8 cellular contexts compared by ENCODE assay signal in the genomic region with DNA sequence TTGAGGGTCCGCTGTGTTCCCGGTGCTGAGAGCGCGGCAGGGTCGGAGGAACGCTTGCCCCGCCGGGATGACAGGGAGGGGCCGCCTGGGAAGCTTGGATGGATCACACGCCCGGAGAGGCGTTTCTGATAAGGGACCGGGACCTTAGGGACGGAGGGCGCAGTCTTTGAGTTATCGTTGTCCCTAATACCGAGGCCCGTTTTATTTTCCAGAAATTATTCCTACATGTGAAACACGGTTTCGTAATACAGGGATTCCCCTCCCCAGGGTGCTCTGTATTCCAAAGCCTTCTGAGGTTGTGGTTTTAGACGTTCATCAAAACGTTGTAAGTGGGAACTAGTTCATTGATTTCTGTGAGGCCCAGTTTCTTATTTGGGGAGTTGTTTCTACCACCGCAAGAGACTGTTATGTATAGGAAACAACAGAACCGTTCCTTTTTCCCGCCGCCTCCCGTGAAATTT. TPM values are rescaled to one million over a fixed set of nuclear protein-coding genes. Genes with fewer than 3 reads are reported as not detected.
DNase-seq lines count a peak whose midpoint lies in the region; TF ChIP-seq lines count a peak whose summit lies in the region.

No MANE protein-coding gene starts in this region.

- H3K9ac ChIP-seq in rectal smooth muscle tissue (ENCODE audit: low read length) = peak overlapping the region; percentile 88

- TF ChIP-seq CTCF in left ventricle myocardium inferior (IDR thresholded peaks at IDR 0.05; ENCODE audit: borderline replicate concordance) = no peak

- peaks cover 37% of the 10 kb centered on the region for H3K4me1 Mint-ChIP-seq in activated naive CD8-positive, alpha-beta T cell treated with anti-CD3 and anti-CD28 coated beads for 36 hours

- peaks cover 42% of the 10 kb centered on the region for H3K36me3 ChIP-seq in KOPT-K1 (ENCODE audit: insufficient read depth, low read length)
- H3K36me3 ChIP-seq in left ventricle myocardium inferior = peaks cover 37% of the 10 kb centered on the region
- peaks cover 9% of the 10 kb centered on the region for H3K36me3 ChIP-seq in rectal smooth muscle tissue (ENCODE audit: control insufficient read depth, insufficient read depth, low read length)

- H3K27ac ChIP-seq in KOPT-K1 (ENCODE audit: low read depth, low read length, poor library complexity, severe bottlenecking) (peak overlapping the region; percentile 75), left ventricle myocardium inferior (replicated peaks) (peak overlapping the region; percentile 90), rectal smooth muscle tissue (ENCODE audit: low read depth, low read length) (no peak overlapping the region)

- H3K27ac Mint-ChIP-seq in activated naive CD8-positive, alpha-beta T cell treated with anti-CD3 and anti-CD28 coated beads for 36 hours = peak overlapping the region; percentile 84

- DNase-seq in SIG-M5 treated with dmso at 0.1 percent for 504 hours (lab: John Stamatoyannopoulos, UW; ENCODE audit: unreplicated experiment) (peak; percentile 27), SIG-M5 (lab: John Stamatoyannopoulos, UW) (no peak), left ventricle myocardium inferior (peak; percentile 27), GM19240 (ENCODE audit: insufficient read length, low spot score) (no peak), NCI-H2196 (lab: John Stamatoyannopoulos, UW; ENCODE audit: unreplicated experiment) (no peak)
- DNase-seq in activated naive CD8-positive, alpha-beta T cell treated with anti-CD3 and anti-CD28 coated beads for 36 hours = peak; percentile 8

- intact Hi-C loops in left ventricle myocardium inferior (cut with micrococcal nuclease) = no loop called here

- H3K9me3 ChIP-seq in KOPT-K1 (ENCODE audit: insufficient read depth, low read length, poor library complexity, severe bottlenecking) (no peaks in the 10 kb centered on the region), left ventricle myocardium inferior (replicated peaks) (no peaks in the 10 kb centered on the region)

- peaks cover 47% of the 10 kb centered on the region for H3K36me3 Mint-ChIP-seq in activated naive CD8-positive, alpha-beta T cell treated with anti-CD3 and anti-CD28 coated beads for 36 hours

- H3K4me3 ChIP-seq in left ventricle myocardium inferior (peak overlapping the region; percentile 81), rectal smooth muscle tissue (ENCODE audit: low read length) (peak overlapping the region; percentile 95)

- H3K4me3 Mint-ChIP-seq in activated naive CD8-positive, alpha-beta T cell treated with anti-CD3 and anti-CD28 coated beads for 36 hours = peak overlapping the region; percentile 90

- peaks cover 3% of the 10 kb centered on the region for H3K27me3 Mint-ChIP-seq in activated naive CD8-positive, alpha-beta T cell treated with anti-CD3 and anti-CD28 coated beads for 36 hours

- H3K27me3 ChIP-seq in left ventricle myocardium inferior (ENCODE audit: low read depth) (no peaks in the 10 kb centered on the region), rectal smooth muscle tissue (ENCODE audit: control insufficient read depth, insufficient read depth, low read length) (no peaks in the 10 kb centered on the region)

- H3K9me3 Mint-ChIP-seq in activated naive CD8-positive, alpha-beta T cell treated with anti-CD3 and anti-CD28 coated beads for 36 hours = no peaks in the 10 kb centered on the region

- peaks cover 25% of the 10 kb centered on the region for H3K4me1 ChIP-seq in left ventricle myocardium inferior
- H3K4me1 ChIP-seq in rectal smooth muscle tissue (ENCODE audit: control insufficient read depth, insufficient read depth, low read length) = peaks cover 3% of the 10 kb centered on the region

RNA-seq across cellular contexts. Expression of a gene that starts 0.7 kb away (rescaled TPM):
- total RNA-seq in activated naive CD8-positive, alpha-beta T cell treated with anti-CD3 and anti-CD28 coated beads for 36 hours = 100 to 1,000 TPM; 243 to 264 TPM
- total RNA-seq in left ventricle myocardium inferior = 110 TPM

Comparison
In these comparisons a context has a peak if more than half of its experiments do, and no peak if none do; other contexts are left out.
1. DNase-seq: peak in SIG-M5 treated with dmso at 0.1 percent for 504 hours (single experiment), activated naive CD8-positive, alpha-beta T cell treated with anti-CD3 and anti-CD28 coated beads for 36 hours (single experiment) and left ventricle myocardium inferior (single experiment); none in SIG-M5 (single experiment), GM19240 (single experiment) and NCI-H2196 (single experiment).